ENCODE assay signal across 24 cellular contexts in the genomic region with DNA sequence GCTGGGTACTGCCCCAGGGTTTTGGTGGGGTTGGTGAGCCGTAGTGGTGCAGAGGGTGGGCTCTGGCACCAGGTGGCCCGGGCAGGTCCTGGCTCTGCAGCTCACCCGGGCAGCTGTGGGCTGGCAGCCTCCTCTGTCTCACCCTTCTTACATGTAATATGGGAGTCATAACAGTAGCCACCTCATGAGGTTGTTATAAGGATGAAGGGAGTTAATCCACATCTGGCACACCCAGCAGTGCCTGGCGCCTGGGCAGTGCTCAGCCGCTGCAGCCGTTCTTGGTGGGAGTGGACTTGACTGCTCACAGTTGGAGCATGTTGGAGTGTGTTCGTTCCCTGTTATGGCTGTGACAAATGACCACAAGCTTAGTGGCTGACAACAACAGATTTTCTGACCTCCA. TPM values are rescaled to one million over a fixed set of nuclear protein-coding genes. Genes with fewer than 3 reads are reported as not detected.
DNase-seq lines count a peak whose midpoint lies in the region; ATAC-seq and TF ChIP-seq lines count a peak whose summit lies in the region.
"Had no signal": no experiment of that assay in that cellular context is flagged by ENCODE, and none has a peak within 500 bp of the region (broad histone marks: within the 10 kb centered on the region; RNA-seq: fewer than 3 reads in every experiment).

No MANE protein-coding gene starts in this region.

- CTCF ChIA-PET in SK-N-SH (lab: Yijun Ruan, JAX) (no interaction called here), A673 (lab: Charles Lee) (no interaction called here)

- TF ChIP-seq CTCF in SK-N-SH (IDR thresholded peaks at IDR 0.05) (no peak), A673 (conservative IDR thresholded peaks at IDR 0.05; ENCODE audit: low read depth, low read length) (no peak)

- H4K20me1 ChIP-seq in SK-N-SH (ENCODE audit: insufficient read depth) = no peaks in the 10 kb centered on the region

- H3K4me3 ChIP-seq in SK-N-SH (ENCODE audit: low read depth in 2 of 2, low read length in 1 of 2) (no peak overlapping the region), muscle layer of colon (ENCODE audit: low read depth in 1 of 2, low read length in 2 of 2) (no peak overlapping the region), stomach smooth muscle (ENCODE audit: low read length in 2 of 2) (no peak overlapping the region), A673 (ENCODE audit: low read depth, low read length, poor library complexity, severe bottlenecking) (no peak overlapping the region)
- H3K4me3 ChIP-seq: GM23338, SJCRH30 had no signal

- H3K27ac ChIP-seq in SK-N-SH (ENCODE audit: low read depth in 2 of 2, low read length in 1 of 2) (no peak overlapping the region), muscle layer of colon (ENCODE audit: low read depth, low read length) (peak overlapping the region; percentile 62), stomach smooth muscle (ENCODE audit: low read length) (peak overlapping the region; percentile 75), A673 (ENCODE audit: low read depth, low read length, poor library complexity, severe bottlenecking) (no peak overlapping the region)
- H3K27ac ChIP-seq: 22Rv1, C4-2B, SJCRH30 had no signal

- intact Hi-C loops in A673 (cut with micrococcal nuclease; ENCODE audit: unreplicated experiment) = no loop called here

- no peak overlapping the region for H2AFZ ChIP-seq in SK-N-SH (ENCODE audit: low read depth)
- H2AFZ ChIP-seq: GM23338 had no signal

- no peaks in the 10 kb centered on the region for H3K9me2 ChIP-seq in SK-N-SH

- H3K79me2 ChIP-seq in SK-N-SH (ENCODE audit: insufficient read depth) = no peaks in the 10 kb centered on the region

- no TSS peak for BruUV-seq in A673 (replicated peaks; lab: Mats Ljungman, UMichigan)

- WGBS in SK-N-SH (ENCODE audit: low lambda C conversion rate) = 91% methylated on average over 7 of the region's 7 CpGs

- DNase-seq in SK-N-SH (peak; percentile 39), amniotic epithelial cell (ENCODE audit: low read depth) (peak; percentile 28), A673 (ENCODE audit: low spot score) (no peak), T-helper 9 cell (no peak)
- DNase-seq: Calu3; CD8-positive, alpha-beta memory T cell; DMS53; HCEC 1CT; KG1; NCI-H1105; NCI-H2081; NCI-H2171; NCI-H345; NCI-H524; NCI-H774; NK-92 treated with Interleukin-12 subunit alpha and Interleukin-12 subunit beta, amount 100 ng/mL, for 24 hours; SJCRH30 had no signal

- H3K27me3 ChIP-seq in SK-N-SH (ENCODE audit: insufficient read depth) (no peaks in the 10 kb centered on the region), muscle layer of colon (ENCODE audit: control insufficient read depth in 1 of 2, insufficient read depth in 2 of 2, low read length in 2 of 2) (no peaks in the 10 kb centered on the region), stomach smooth muscle (ENCODE audit: control insufficient read depth in 1 of 2, insufficient read depth in 2 of 2, low read length in 2 of 2) (no peaks in the 10 kb centered on the region), A673 (replicated peaks; ENCODE audit: insufficient read depth, low read depth, low read length, poor library complexity) (no peaks in the 10 kb centered on the region)
- H3K27me3 ChIP-seq: SJCRH30 had no signal

- no peak for TF ChIP-seq RAD21 in SK-N-SH (IDR thresholded peaks at IDR 0.05; ENCODE audit: low read length)

- H3K9ac ChIP-seq in SK-N-SH (no peak overlapping the region), muscle layer of colon (ENCODE audit: low read length) (no peak overlapping the region), stomach smooth muscle (ENCODE audit: low read length in 2 of 2) (no peak overlapping the region)

- no peaks in the 10 kb centered on the region; a peak in 1 of 4 replicates for H3K4me1 ChIP-seq in SK-N-SH (ENCODE audit: control insufficient read depth in 1 of 2, insufficient read depth in 2 of 2, low read depth in 1 of 2, low read length in 1 of 2)
- H3K4me1 ChIP-seq in muscle layer of colon (ENCODE audit: insufficient read depth, low read length) = peaks cover 72% of the 10 kb centered on the region
- H3K4me1 ChIP-seq in stomach smooth muscle (ENCODE audit: control insufficient read depth, insufficient read depth, low read length) = peaks cover 67% of the 10 kb centered on the region
- H3K4me1 ChIP-seq in A673 (ENCODE audit: insufficient read depth, low read length, poor library complexity, severe bottlenecking) = no peaks in the 10 kb centered on the region

- no peak for ATAC-seq in SK-N-SH treated with all-trans-retinoic acid at 6 μM for 48 hours
- no peak for ATAC-seq in GM19351 (IDR thresholded peaks at IDR 0.05; ENCODE audit: unreplicated experiment)
- ATAC-seq: GM23338 had no signal

- H3K9me3 ChIP-seq in SK-N-SH = no peaks in the 10 kb centered on the region
- no peaks in the 10 kb centered on the region for H3K9me3 ChIP-seq in muscle layer of colon (ENCODE audit: low read length)
- no peaks in the 10 kb centered on the region for H3K9me3 ChIP-seq in stomach smooth muscle (ENCODE audit: control insufficient read depth in 2 of 2, low read length in 2 of 2)
- no peaks in the 10 kb centered on the region for H3K9me3 ChIP-seq in A673 (ENCODE audit: low read depth, low read length, poor library complexity, severe bottlenecking)
- H3K9me3 ChIP-seq: SJCRH30 had no signal

- POLR2A ChIA-PET in SK-N-SH (lab: Yijun Ruan, JAX) = no interaction called here
- POLR2A ChIA-PET in A673 (lab: Charles Lee; ENCODE audit: low non-redundant PET) = no interaction called here

- H3K4me2 ChIP-seq in SK-N-SH = no peak overlapping the region
- H3K4me2 ChIP-seq: GM23338 had no signal

- no peaks in the 10 kb centered on the region for H3F3A ChIP-seq in SK-N-SH (replicated peaks; ENCODE audit: insufficient read depth)

- H3K36me3 ChIP-seq in SK-N-SH (replicated peaks in 1 of 2; ENCODE audit: control insufficient read depth in 1 of 2, insufficient read depth in 2 of 2, low read length in 1 of 2) (peaks cover 9 to 71% of the 10 kb centered on the region in 2 experiments), muscle layer of colon (ENCODE audit: insufficient read depth, low read length) (peaks cover 61% of the 10 kb centered on the region), stomach smooth muscle (ENCODE audit: control insufficient read depth in 2 of 2, insufficient read depth in 2 of 2, low read length in 2 of 2) (peaks cover 42 to 59% of the 10 kb centered on the region in 2 donors), A673 (ENCODE audit: insufficient read depth, low read length, poor library complexity, severe bottlenecking) (peaks cover 53% of the 10 kb centered on the region)

- no peak for TF ChIP-seq EP300 in SK-N-SH (IDR thresholded peaks at IDR 0.05; ENCODE audit: borderline replicate concordance in 1 of 2, low read depth in 1 of 2, low read length in 1 of 2)

TF ChIP-seq in SK-N-SH, 30 proteins besides CTCF, POLR2A, EP300 and RAD21 (continues in another document):
- TF ChIP-seq POLR2AphosphoS5 (IDR thresholded peaks at IDR 0.05; ENCODE audit: low read depth, low read length) = no peak
- TF ChIP-seq, protein P1, sequence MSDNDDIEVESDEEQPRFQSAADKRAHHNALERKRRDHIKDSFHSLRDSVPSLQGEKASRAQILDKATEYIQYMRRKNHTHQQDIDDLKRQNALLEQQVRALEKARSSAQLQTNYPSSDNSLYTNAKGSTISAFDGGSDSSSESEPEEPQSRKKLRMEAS (IDR thresholded peaks at IDR 0.05; ENCODE audit: low read depth) = no peak
- TF ChIP-seq RFX5 (IDR thresholded peaks at IDR 0.05; ENCODE audit: low read length) = no peak
- no peak for TF ChIP-seq MXI1 (IDR thresholded peaks at IDR 0.05; ENCODE audit: low read depth, low read length)
- TF ChIP-seq TEAD4 (IDR thresholded peaks at IDR 0.05; ENCODE audit: borderline replicate concordance, insufficient read depth) = no peak
- TF ChIP-seq JUND (IDR thresholded peaks at IDR 0.05) = no peak
- TF ChIP-seq RXRA (IDR thresholded peaks at IDR 0.05; ENCODE audit: borderline replicate concordance, low read depth) = no peak
- TF ChIP-seq FOXJ3 (CRISPR knock-in tag; IDR thresholded peaks at IDR 0.05) = no peak
- no peak for TF ChIP-seq MEF2A (IDR thresholded peaks at IDR 0.05; ENCODE audit: borderline replicate concordance, low read depth)

TF ChIP-seq in SK-N-SH treated with all-trans-retinoic acid at 6 μM for 48 hours, 23 proteins besides CTCF, POLR2A, EP300 and RAD21:
- TF ChIP-seq GLIS3 (CRISPR knock-in tag; IDR thresholded peaks at IDR 0.05) (no peak), OSR1 (CRISPR knock-in tag; IDR thresholded peaks at IDR 0.05) (no peak)

RNA-seq across cellular contexts. Expression of a gene that starts 28.7 kb away (rescaled TPM):
- 7.8 and 9.0 TPM in 2 replicates for polyA plus RNA-seq in SK-N-SH (2012; rRNA removed)
- 2.7 and 5.2 TPM in 2 replicates for polyA plus RNA-seq in SK-N-SH (2012; cell fraction: cytosol; rRNA removed)
- polyA plus RNA-seq in SK-N-SH (2012; cell fraction: nucleus; rRNA removed) = 29.1 and 32.4 TPM in 2 replicates
- 48.7 and 49.9 TPM in 2 replicates for total RNA-seq in A673 (2021)

RNA-seq across cellular contexts. Expression of a gene that starts 28.7 kb away (rescaled TPM):
- polyA plus RNA-seq in SK-N-SH (2012; rRNA removed) = 98.3 and 125 TPM in 2 replicates
- 84.3 and 115 TPM in 2 replicates for polyA plus RNA-seq in SK-N-SH (2012; cell fraction: cytosol; rRNA removed)
- 54.2 and 63.0 TPM in 2 replicates for polyA plus RNA-seq in SK-N-SH (2012; cell fraction: nucleus; rRNA removed)
- total RNA-seq in A673 (2021) = 126 and 138 TPM in 2 replicates

RNA-seq across cellular contexts. Expression of a gene that starts 48.4 kb away (rescaled TPM):
- not detected in 2 replicates for polyA plus RNA-seq in SK-N-SH (2012; rRNA removed)
- polyA plus RNA-seq in SK-N-SH (2012; cell fraction: cytosol; rRNA removed) = not detected in 2 replicates
- not detected in 2 replicates for polyA plus RNA-seq in SK-N-SH (2012; cell fraction: nucleus; rRNA removed)
- total RNA-seq in A673 (2021) = not detected in 2 replicates
- total RNA-seq: Calu3; CD8-positive, alpha-beta memory T cell; GM23338; SJCRH30 had no signal
- polyA plus RNA-seq: CD8-positive, alpha-beta memory T cell; GM23338 had no signal

Comparison
In these comparisons a context has a peak if more than half of its experiments do, and no peak if none do; other contexts are left out.
1. DNase-seq: peak in SK-N-SH (single experiment) and amniotic epithelial cell (single experiment); none in A673 (single experiment) and T-helper 9 cell (single experiment).
2. H3K27ac ChIP-seq: peak in muscle layer of colon (single experiment) and stomach smooth muscle (single experiment); none in SK-N-SH (0 of 2) and A673 (single experiment).